8 cellular contexts compared by ENCODE assay signal in the genomic region with DNA sequence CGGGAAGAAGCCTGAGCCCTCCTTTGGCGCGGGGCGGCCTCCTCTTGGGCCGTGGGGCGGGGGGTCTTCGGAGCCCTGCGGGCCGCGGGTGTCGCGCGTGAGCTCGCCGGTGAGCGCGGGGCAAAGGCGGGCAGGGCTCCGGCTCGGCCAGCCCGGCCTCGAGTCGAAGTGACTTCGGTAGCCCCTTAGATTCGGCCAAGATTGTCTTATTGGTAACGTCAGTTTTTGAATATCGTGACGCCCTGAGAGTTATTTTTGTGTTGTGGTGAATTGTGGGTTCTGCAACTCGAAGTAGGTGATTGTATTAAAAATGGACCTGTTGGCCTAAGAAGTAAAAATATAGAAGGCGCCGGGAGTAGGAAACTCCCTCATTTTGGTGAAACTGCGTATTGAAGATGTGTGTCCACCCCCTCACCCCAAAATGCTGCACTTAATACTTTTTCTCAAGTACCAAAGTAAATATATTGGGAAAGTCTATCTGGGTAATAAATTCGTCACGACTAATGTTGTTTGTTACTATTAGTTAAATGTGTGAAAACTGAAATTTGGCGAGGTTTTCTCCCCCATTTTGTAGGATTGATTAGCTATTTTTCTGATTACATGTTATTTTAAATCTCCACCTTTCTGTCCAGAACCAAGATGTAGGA. TPM values are rescaled to one million over a fixed set of nuclear protein-coding genes. Genes with fewer than 3 reads are reported as not detected.
DNase-seq lines count a peak whose midpoint lies in the region; ATAC-seq and TF ChIP-seq lines count a peak whose summit lies in the region.

No MANE protein-coding gene starts in this region.

- H3K27me3 Mint-ChIP-seq in activated naive CD4-positive, alpha-beta T cell treated with anti-CD3 and anti-CD28 coated beads for 36 hours (ENCODE audit: low read depth) = no peaks in the 10 kb centered on the region
- H3K27me3 Mint-ChIP-seq in glutamatergic neuron (ENCODE audit: unreplicated experiment) = peaks cover 8% of the 10 kb centered on the region

- no peaks in the 10 kb centered on the region for H3K27me3 ChIP-seq in WERI-Rb-1 (ENCODE audit: insufficient read depth, low read depth, severe bottlenecking)

- H3K4me1 Mint-ChIP-seq in activated naive CD4-positive, alpha-beta T cell treated with anti-CD3 and anti-CD28 coated beads for 36 hours (ENCODE audit: low read depth) = peaks cover 44% of the 10 kb centered on the region
- H3K4me1 Mint-ChIP-seq in glutamatergic neuron (ENCODE audit: low read depth, unreplicated experiment) = peaks cover 15% of the 10 kb centered on the region

- DNase-seq in activated naive CD4-positive, alpha-beta T cell treated with anti-CD3 and anti-CD28 coated beads for 36 hours = no peak
- DNase-seq in activated naive CD4-positive, alpha-beta T cell treated with anti-CD3 and anti-CD28 coated beads, Interleukin-2, amount 50 U/mL, for 16 hours = no peak
- DNase-seq in WERI-Rb-1 (no peak), glutamatergic neuron (no peak), pons (ENCODE audit: low spot score) (peak; percentile 14)
- no peak for DNase-seq in effector CD8-positive, alpha-beta T cell (lab: John Stamatoyannopoulos, UW)

- peak; percentile 0 for ATAC-seq in HG03159 (IDR thresholded peaks at IDR 0.05; ENCODE audit: unreplicated experiment)
- no peak for ATAC-seq in GM18858 (IDR thresholded peaks at IDR 0.05; ENCODE audit: unreplicated experiment)

- intact Hi-C loops in activated naive CD4-positive, alpha-beta T cell treated with anti-CD3 and anti-CD28 coated beads for 36 hours (cut with micrococcal nuclease) = loop anchor here (1.0 to 10.0 kb wide), 20 partner anchors 43 to 1861 kb away; a partner anchor contains a TSS

- no peaks in the 10 kb centered on the region for H3K9me3 Mint-ChIP-seq in activated naive CD4-positive, alpha-beta T cell treated with anti-CD3 and anti-CD28 coated beads for 36 hours
- H3K9me3 Mint-ChIP-seq in glutamatergic neuron (ENCODE audit: unreplicated experiment) = peaks cover 6% of the 10 kb centered on the region

- H3K27ac ChIP-seq in WERI-Rb-1 = peak overlapping the region; percentile 98

- peak overlapping the region; percentile 78 for H3K4me3 ChIP-seq in WERI-Rb-1 (ENCODE audit: low read depth, low read length)

- peak overlapping the region; percentile 100 for H3K27ac Mint-ChIP-seq in activated naive CD4-positive, alpha-beta T cell treated with anti-CD3 and anti-CD28 coated beads for 36 hours
- peak overlapping the region; percentile 100 for H3K27ac Mint-ChIP-seq in glutamatergic neuron (ENCODE audit: unreplicated experiment)

- H3K36me3 ChIP-seq in WERI-Rb-1 = peaks cover 48% of the 10 kb centered on the region

- TF ChIP-seq CTCF in WERI-Rb-1 (IDR thresholded peaks at IDR 0.05; ENCODE audit: low read depth, low read length) = no peak
- no peak for TF ChIP-seq CTCF in glutamatergic neuron (IDR thresholded peaks at IDR 0.05; ENCODE audit: partially characterized antibody, unreplicated experiment)

- CTCF ChIA-PET in activated naive CD4-positive, alpha-beta T cell treated with anti-CD3 and anti-CD28 coated beads for 36 hours (lab: Charles Lee) = interaction anchor here (0.5 to 1.5 kb wide), 3 partner anchors 43 to 263 kb away, joined by 4 to 6 read pairs (median 4); no protein-coding TSS in a partner anchor

- peak overlapping the region; percentile 99 for H3K4me3 Mint-ChIP-seq in activated naive CD4-positive, alpha-beta T cell treated with anti-CD3 and anti-CD28 coated beads for 36 hours
- peak overlapping the region; percentile 93 for H3K4me3 Mint-ChIP-seq in glutamatergic neuron (ENCODE audit: unreplicated experiment)

- no peaks in the 10 kb centered on the region for H3K9me3 ChIP-seq in WERI-Rb-1 (ENCODE audit: severe bottlenecking)

- H3K36me3 Mint-ChIP-seq in activated naive CD4-positive, alpha-beta T cell treated with anti-CD3 and anti-CD28 coated beads for 36 hours (ENCODE audit: low read depth) = peaks cover 36% of the 10 kb centered on the region
- no peaks in the 10 kb centered on the region for H3K36me3 Mint-ChIP-seq in glutamatergic neuron (ENCODE audit: unreplicated experiment)

RNA-seq across cellular contexts. Expression of a gene that starts 0.7 kb away (rescaled TPM):
- 10 to 100 TPM; 81.5 to 82.4 TPM for total RNA-seq in activated naive CD4-positive, alpha-beta T cell treated with anti-CD3 and anti-CD28 coated beads for 36 hours
- 88.8 TPM for total RNA-seq in glutamatergic neuron (ENCODE audit: unreplicated experiment)
